8 cellular contexts compared by ENCODE assay signal in genomic region chr17:68759343-68760140, GRCh38.
A peak's percentile ranks its signal among the peaks of the same experiment; 100 is the strongest.
DNase-seq lines count a peak whose midpoint lies in the region; ATAC-seq and TF ChIP-seq lines count a peak whose summit lies in the region.

No MANE protein-coding gene starts in this region.

- H3K9me3 Mint-ChIP-seq in CD14-positive monocyte (peaks cover 0 to 2% (median 0%) of the 10 kb centered on the region in 7 donors), endothelial cell (ENCODE audit: unreplicated experiment) (no peaks in the 10 kb centered on the region), memory B cell (peaks cover 2% of the 10 kb centered on the region)
- H3K9me3 Mint-ChIP-seq in activated CD4-positive, alpha-beta T cell treated with anti-CD3 and anti-CD28 coated beads for 36 hours (ENCODE audit: low read depth), result no peaks in the 10 kb centered on the region

- H3K4me1 Mint-ChIP-seq in CD14-positive monocyte (peaks cover 12% of the 10 kb centered on the region), endothelial cell (ENCODE audit: unreplicated experiment) (no peaks in the 10 kb centered on the region), memory B cell (peaks cover 4% of the 10 kb centered on the region)
- peaks cover 12% of the 10 kb centered on the region for H3K4me1 Mint-ChIP-seq in activated CD4-positive, alpha-beta T cell treated with anti-CD3 and anti-CD28 coated beads for 36 hours

- H3K36me3 Mint-ChIP-seq in CD14-positive monocyte, result no peaks in the 10 kb centered on the region
- no peaks in the 10 kb centered on the region for H3K36me3 Mint-ChIP-seq in activated CD4-positive, alpha-beta T cell treated with anti-CD3 and anti-CD28 coated beads for 36 hours (ENCODE audit: low read depth)
- H3K36me3 Mint-ChIP-seq in endothelial cell (ENCODE audit: low read depth, unreplicated experiment), result no peaks in the 10 kb centered on the region
- no peaks in the 10 kb centered on the region for H3K36me3 Mint-ChIP-seq in memory B cell

- H3K4me3 Mint-ChIP-seq in CD14-positive monocyte (peak overlapping the region; percentile 87 to 94), endothelial cell (ENCODE audit: unreplicated experiment) (no peak overlapping the region), memory B cell (peak overlapping the region; percentile 3)
- H3K4me3 Mint-ChIP-seq in activated CD4-positive, alpha-beta T cell treated with anti-CD3 and anti-CD28 coated beads for 36 hours, result peak overlapping the region; percentile 38

- ATAC-seq in GM19328 (IDR thresholded peaks at IDR 0.05; ENCODE audit: unreplicated experiment) (peak; percentile 93), HG03439 (IDR thresholded peaks at IDR 0.05; ENCODE audit: unreplicated experiment) (peak; percentile 80), memory B cell (ENCODE audit: low read depth) (peak; percentile 32)
- ATAC-seq in activated CD4-positive, alpha-beta T cell treated with anti-CD3 and anti-CD28 coated beads for 36 hours, result peak; percentile 96

- H3K27me3 Mint-ChIP-seq in CD14-positive monocyte (ENCODE audit: low read depth in 3 of 3) (peaks cover 0 to 2% (median 0%) of the 10 kb centered on the region in 3 donors), endothelial cell (ENCODE audit: unreplicated experiment) (no peaks in the 10 kb centered on the region), memory B cell (peaks cover 4% of the 10 kb centered on the region)
- peaks cover 2% of the 10 kb centered on the region for H3K27me3 Mint-ChIP-seq in activated CD4-positive, alpha-beta T cell treated with anti-CD3 and anti-CD28 coated beads for 36 hours

- POLR2A ChIA-PET in activated CD4-positive, alpha-beta T cell treated with anti-CD3 and anti-CD28 coated beads for 36 hours (lab: Charles Lee), result no interaction called here

- CTCF ChIA-PET in activated CD4-positive, alpha-beta T cell treated with anti-CD3 and anti-CD28 coated beads for 36 hours (lab: Charles Lee), result interaction anchor here (0.7 to 1.0 kb wide), 3 partner anchors 10 to 224 kb away, joined by 3 to 4 read pairs (median 3); no protein-coding TSS in a partner anchor

- peak overlapping the region; percentile 91 to 97 (median 95) for H3K27ac Mint-ChIP-seq in CD14-positive monocyte
- no peak overlapping the region for H3K27ac Mint-ChIP-seq in activated CD4-positive, alpha-beta T cell treated with anti-CD3 and anti-CD28 coated beads for 36 hours
- peak overlapping the region; percentile 70 for H3K27ac Mint-ChIP-seq in endothelial cell (ENCODE audit: unreplicated experiment)
- H3K27ac Mint-ChIP-seq in memory B cell, result no peak overlapping the region

- peak; percentile 80 for TF ChIP-seq CTCF in CD14-positive monocyte (IDR thresholded peaks at IDR 0.05)
- TF ChIP-seq CTCF in endothelial cell (IDR thresholded peaks at IDR 0.05; ENCODE audit: unreplicated experiment), result peak; percentile 55

- DNase-seq in CD14-positive monocyte (ENCODE audit: low spot score) (peak; percentile 86), NCI-H345 (lab: John Stamatoyannopoulos, UW) (peak; percentile 88), endothelial cell (ENCODE audit: low spot score) (peak; percentile 75), memory B cell (ENCODE audit: low spot score in 2 of 2) (no peak)
- peak; percentile 80 for DNase-seq in activated CD4-positive, alpha-beta T cell treated with anti-CD3 and anti-CD28 coated beads for 36 hours
- peak; percentile 6 for DNase-seq in stimulated activated CD8-positive, alpha-beta memory T cell treated with anti-CD3 and anti-CD28 coated beads, Interleukin-15, amount 100 ng/mL, for 24 hours (ENCODE audit: low read depth)

- intact Hi-C loops in CD14-positive monocyte (cut with micrococcal nuclease), result loop anchor here (5.0 to 10.0 kb wide), 3 partner anchors 155 to 285 kb away; partner anchors contain the start of gene FAM20A (in 1 of the 2)
- intact Hi-C loops in activated CD4-positive, alpha-beta T cell treated with anti-CD3 and anti-CD28 coated beads for 36 hours (cut with DNase I, micrococcal nuclease), result loop anchor here (1.0 to 10.0 kb wide), 7 partner anchors 215 to 702 kb away; no protein-coding TSS in a partner anchor

Comparison
In these comparisons a context has a peak if more than half of its experiments do, and no peak if none do; other contexts are left out.
1. DNase-seq: peak in CD14-positive monocyte (single experiment), NCI-H345 (single experiment), activated CD4-positive, alpha-beta T cell treated with anti-CD3 and anti-CD28 coated beads for 36 hours (single experiment), endothelial cell (single experiment) and stimulated activated CD8-positive, alpha-beta memory T cell treated with anti-CD3 and anti-CD28 coated beads, Interleukin-15, amount 100 ng/mL, for 24 hours (single experiment); none in memory B cell (0 of 2).
2. H3K27ac Mint-ChIP-seq: peak in CD14-positive monocyte (7 of 7) and endothelial cell (single experiment); none in activated CD4-positive, alpha-beta T cell treated with anti-CD3 and anti-CD28 coated beads for 36 hours (single experiment) and memory B cell (single experiment).
3. ATAC-seq: peak in every context shown above with its lines; median percentile 96 in activated CD4-positive, alpha-beta T cell treated with anti-CD3 and anti-CD28 coated beads for 36 hours; 93 in GM19328; 80 in HG03439; 32 in memory B cell.